In genomic region chr4:80138556-80139538, GRCh38 we compare ENCODE assay signal across 8 cellular contexts. TPM values are rescaled to one million over a fixed set of nuclear protein-coding genes. Genes with fewer than 3 reads are reported as not detected.
DNase-seq lines count a peak whose midpoint lies in the region; ATAC-seq and TF ChIP-seq lines count a peak whose summit lies in the region.

No MANE protein-coding gene starts in this region.

- ATAC-seq in GM18499 (IDR thresholded peaks at IDR 0.05; ENCODE audit: insufficient read depth, unreplicated experiment) (peak; percentile 95), HG02763 (IDR thresholded peaks at IDR 0.05; ENCODE audit: unreplicated experiment) (peak; percentile 89), PC-3 (peak; percentile 18)

- H3K9ac ChIP-seq in PC-3 (ENCODE audit: low read length) = peak overlapping the region; percentile 19; the same call in 1 of the 2 replicates
- no peak overlapping the region for H3K9ac ChIP-seq in adipocyte (ENCODE audit: low read length)

- H2AFZ ChIP-seq in PC-3 (ENCODE audit: low read length) (peak overlapping the region; percentile 43; the same call in 1 of the 2 replicates), hepatocyte (no peak overlapping the region)

- POLR2A ChIA-PET in PC-3 (lab: Charles Lee; ENCODE audit: unreplicated experiment) = no interaction called here

- no peaks in the 10 kb centered on the region for H3K36me3 ChIP-seq in PC-3 (ENCODE audit: low read depth, low read length)
- H3K36me3 ChIP-seq in adipocyte (ENCODE audit: control insufficient read depth, insufficient read depth, low read length, severe bottlenecking) = no peaks in the 10 kb centered on the region
- H3K36me3 ChIP-seq in hepatocyte (replicated peaks; ENCODE audit: insufficient read depth, low read depth) = no peaks in the 10 kb centered on the region

- peaks cover 3% of the 10 kb centered on the region for H3F3A ChIP-seq in PC-3 (ENCODE audit: low read length, unreplicated experiment)

- no TSS peak for BruUV-seq in PC-3 (replicated peaks; lab: Mats Ljungman, UMichigan)

- H3K27me3 ChIP-seq in PC-3 (ENCODE audit: low read length) = no peaks in the 10 kb centered on the region
- no peaks in the 10 kb centered on the region for H3K27me3 ChIP-seq in adipocyte (replicated peaks; ENCODE audit: control insufficient read depth, insufficient read depth, low read length)
- no peaks in the 10 kb centered on the region for H3K27me3 ChIP-seq in hepatocyte

- H3K9me3 ChIP-seq in PC-3 (ENCODE audit: low read length) (no peaks in the 10 kb centered on the region), adipocyte (ENCODE audit: control insufficient read depth, low read length) (no peaks in the 10 kb centered on the region), hepatocyte (ENCODE audit: low read depth) (no peaks in the 10 kb centered on the region)

- DNase-seq in PC-3 = peak; percentile 61
- peak; percentile 36 for DNase-seq in adipocyte (ENCODE audit: low read depth)
- DNase-seq in stimulated activated CD8-positive, alpha-beta memory T cell treated with anti-CD3 and anti-CD28 coated beads, Interleukin-15, amount 100 ng/mL, for 1 hour (ENCODE audit: low read depth) = peak; percentile 18
- DNase-seq in LoVo (ENCODE audit: low spot score) = no peak
- DNase-seq in A172 (ENCODE audit: low spot score) = no peak
- DNase-seq in hepatocyte (ENCODE audit: low spot score) = no peak

- intact Hi-C loops in PC-3 (cut with micrococcal nuclease) = no loop called here

- H4K20me1 ChIP-seq in PC-3 (ENCODE audit: low read length) = no peaks in the 10 kb centered on the region
- H4K20me1 ChIP-seq in hepatocyte (ENCODE audit: insufficient read depth, poor library complexity, severe bottlenecking) = no peaks in the 10 kb centered on the region

- H3K27ac ChIP-seq in PC-3 (ENCODE audit: low read length) (peak overlapping the region; percentile 52), hepatocyte (no peak overlapping the region)

- H3K9me2 ChIP-seq in PC-3 (replicated peaks; ENCODE audit: low read length) (no peaks in the 10 kb centered on the region), hepatocyte (replicated peaks; ENCODE audit: insufficient read depth) (no peaks in the 10 kb centered on the region)

- CTCF ChIA-PET in PC-3 (lab: Charles Lee) = no interaction called here

- 100% methylated on average over 2 of the region's 2 CpGs for WGBS in hepatocyte (ENCODE audit: low lambda C conversion rate, missing lambda C conversion rate)

- TF ChIP-seq CTCF in PC-3 (conservative IDR thresholded peaks at IDR 0.05; ENCODE audit: low read depth, low read length) = no peak
- TF ChIP-seq CTCF in hepatocyte (IDR thresholded peaks at IDR 0.05; ENCODE audit: poor library complexity) = no peak

- 0 out of 2 replicates have a peak overlapping the region, but pooled peaks have one; percentile 6 for H3K4me2 ChIP-seq in PC-3 (ENCODE audit: low read length)
- H3K4me2 ChIP-seq in hepatocyte = no peak overlapping the region

- H3K4me3 ChIP-seq in PC-3 (ENCODE audit: low read length) (no peak overlapping the region), adipocyte (ENCODE audit: low read length) (no peak overlapping the region), hepatocyte (no peak overlapping the region)

- no peaks in the 10 kb centered on the region for H3K79me2 ChIP-seq in PC-3 (ENCODE audit: low read length)
- H3K79me2 ChIP-seq in hepatocyte = no peaks in the 10 kb centered on the region

- H3K4me1 ChIP-seq in PC-3 (ENCODE audit: insufficient read depth, low read length) (peaks cover 71% of the 10 kb centered on the region), adipocyte (ENCODE audit: control insufficient read depth, insufficient read depth, low read length) (peaks cover 10% of the 10 kb centered on the region), hepatocyte (ENCODE audit: insufficient read depth) (peaks cover 2% of the 10 kb centered on the region)

RNA-seq across cellular contexts. Expression of gene PRDM8, which starts 58.5 kb away (rescaled TPM):
- 8.9 and 9.4 TPM in 2 replicates for total RNA-seq in PC-3 (2014; rRNA removed)
- 3.2 and 3.4 TPM in 2 replicates for total RNA-seq in A172 (2014; rRNA removed; shearing (Covaris generic))
- total RNA-seq in hepatocyte = 0.40 and 1.8 TPM in 2 replicates
- polyA plus RNA-seq in hepatocyte = 0.65 and 0.66 TPM in 2 replicates

Comparison
In these comparisons a context has a peak if more than half of its experiments do, and no peak if none do; other contexts are left out.
1. ATAC-seq: peak in every context shown above with its lines; median percentile 95 in GM18499; 89 in HG02763; 18 in PC-3.
2. DNase-seq: peak in PC-3 (single experiment), adipocyte (single experiment) and stimulated activated CD8-positive, alpha-beta memory T cell treated with anti-CD3 and anti-CD28 coated beads, Interleukin-15, amount 100 ng/mL, for 1 hour (single experiment); none in LoVo (single experiment), A172 (single experiment) and hepatocyte (single experiment).